Comparison of ENCODE assay signal across 8 cellular contexts in genomic region chr3:81581966-81582599, GRCh38.
DNase-seq lines count a peak whose midpoint lies in the region; ATAC-seq and TF ChIP-seq lines count a peak whose summit lies in the region.

No MANE protein-coding gene starts in this region.

- intact Hi-C loops in esophagus muscularis mucosa (cut with DNase I), result no loop called here

- H3K36me3 ChIP-seq in RWPE2 (ENCODE audit: low read depth), result peaks cover 24% of the 10 kb centered on the region
- H3K36me3 ChIP-seq in esophagus muscularis mucosa, result peaks cover 0 to 54% (median 7%) of the 10 kb centered on the region in 4 donors
- no peaks in the 10 kb centered on the region for H3K36me3 ChIP-seq in parathyroid adenoma (ENCODE audit: control insufficient read depth, insufficient read depth, low read length)

- no peak overlapping the region for H3K9ac ChIP-seq in parathyroid adenoma

- H2AFZ ChIP-seq in parathyroid adenoma, result no peak overlapping the region

- no peak overlapping the region for H3K4me3 ChIP-seq in RWPE2 (ENCODE audit: severe bottlenecking)
- H3K4me3 ChIP-seq in esophagus muscularis mucosa, result no peak overlapping the region
- H3K4me3 ChIP-seq in parathyroid adenoma (ENCODE audit: low read depth, low read length), result no peak overlapping the region

- H3K27ac ChIP-seq in RWPE2 (ENCODE audit: poor library complexity, severe bottlenecking) (no peak overlapping the region), esophagus muscularis mucosa (replicated peaks in 1 of 4) (no peak overlapping the region), parathyroid adenoma (no peak overlapping the region)

- peak; percentile 84 for TF ChIP-seq CTCF in RWPE2 (IDR thresholded peaks at IDR 0.05; ENCODE audit: poor library complexity, severe bottlenecking)
- peak; percentile 37 to 53 (median 38) for TF ChIP-seq CTCF in esophagus muscularis mucosa (IDR thresholded peaks at IDR 0.05)
- peak; percentile 51 for TF ChIP-seq CTCF in parathyroid adenoma (IDR thresholded peaks at IDR 0.05)

- no peak for TF ChIP-seq POLR2A in esophagus muscularis mucosa (IDR thresholded peaks at IDR 0.05; ENCODE audit: low read depth)

- no peak overlapping the region for H3K4me2 ChIP-seq in parathyroid adenoma (ENCODE audit: low read length)

- no peaks in the 10 kb centered on the region for H3K27me3 ChIP-seq in RWPE2 (ENCODE audit: insufficient read depth, poor library complexity, severe bottlenecking)
- no peaks in the 10 kb centered on the region for H3K27me3 ChIP-seq in esophagus muscularis mucosa
- H3K27me3 ChIP-seq in parathyroid adenoma (ENCODE audit: control insufficient read depth, insufficient read depth, low read length), result no peaks in the 10 kb centered on the region

- H3K9me3 ChIP-seq in RWPE2 (ENCODE audit: severe bottlenecking) (no peaks in the 10 kb centered on the region), esophagus muscularis mucosa (no peaks in the 10 kb centered on the region), parathyroid adenoma (ENCODE audit: control insufficient read depth, low read length) (no peaks in the 10 kb centered on the region)

- ATAC-seq in GM18907 (IDR thresholded peaks at IDR 0.05; ENCODE audit: unreplicated experiment), result peak; percentile 87
- ATAC-seq in HG03139 (IDR thresholded peaks at IDR 0.05; ENCODE audit: unreplicated experiment), result peak; percentile 72
- peak; percentile 71 for ATAC-seq in RWPE2 (ENCODE audit: low read depth)

- no peak for TF ChIP-seq EP300 in esophagus muscularis mucosa (IDR thresholded peaks at IDR 0.05)

- H3K4me1 ChIP-seq in RWPE2 (ENCODE audit: insufficient read depth, poor library complexity, severe bottlenecking) (no peaks in the 10 kb centered on the region), esophagus muscularis mucosa (peaks cover 0 to 8% (median 6%) of the 10 kb centered on the region in 4 donors), parathyroid adenoma (no peaks in the 10 kb centered on the region)

- WGBS in esophagus muscularis mucosa, result 51% methylated on average over 5 of the region's 5 CpGs

- no peaks in the 10 kb centered on the region for H3K79me2 ChIP-seq in parathyroid adenoma

- peak; percentile 11 to 33 for DNase-seq in NCI-H446 (lab: John Stamatoyannopoulos, UW)
- DNase-seq in NCI-H446 treated with DMSO at 0.1 percent for 48 hours (lab: John Stamatoyannopoulos, UW), result no peak
- DNase-seq in RWPE2 (ENCODE audit: low spot score), result no peak
- DNase-seq in esophagus muscularis mucosa (ENCODE audit: extremely low spot score), result no peak
- no peak for DNase-seq in activated gamma-delta T cell treated with Interleukin-2 at 50 U/mL for 16 hours

Comparison
In these comparisons a context has a peak if more than half of its experiments do, and no peak if none do; other contexts are left out.
1. DNase-seq: peak in NCI-H446 (2 of 2); none in NCI-H446 treated with DMSO at 0.1 percent for 48 hours (single experiment), RWPE2 (single experiment), esophagus muscularis mucosa (single experiment) and activated gamma-delta T cell treated with Interleukin-2 at 50 U/mL for 16 hours (single experiment).
2. Peak in every context shown above with its lines, with median percentiles within 50 percentile points of each other: ATAC-seq and CTCF ChIP-seq.